28 cellular contexts compared by ENCODE assay signal in the genomic region with DNA sequence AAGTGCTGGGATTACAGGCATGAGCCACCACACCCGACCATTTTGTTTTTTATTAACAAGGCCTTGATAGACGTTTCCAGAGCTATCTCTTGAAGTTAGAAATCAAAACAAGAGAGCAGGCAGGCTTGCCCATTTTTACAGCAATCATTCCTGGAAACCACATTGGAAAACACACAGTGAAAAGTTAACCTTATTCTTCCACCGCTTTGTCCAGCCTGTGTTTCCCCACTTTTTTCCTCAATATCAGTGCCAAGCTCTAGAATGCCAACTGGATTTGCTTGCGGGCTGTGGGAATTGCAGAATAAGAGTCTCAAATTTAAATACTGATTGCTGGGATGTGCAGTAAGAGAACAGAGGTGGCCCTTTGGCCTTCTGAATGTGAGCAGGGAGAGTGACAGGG. TPM values are rescaled to one million over a fixed set of nuclear protein-coding genes. Genes with fewer than 3 reads are reported as not detected.
"Had no signal": no experiment of that assay in that cellular context is flagged by ENCODE, and none has a peak within 500 bp of the region (broad histone marks: within the 10 kb centered on the region; RNA-seq: fewer than 3 reads in every experiment).

No MANE protein-coding gene starts in this region.

- H3K36me3 ChIP-seq: colonic mucosa, esophagus muscularis mucosa, neural progenitor cell, pancreas, right lobe of liver, tibial artery, upper lobe of left lung had no signal

- H3K4me1 Mint-ChIP-seq: central memory CD8-positive, alpha-beta T cell; memory B cell; mesothelial cell of epicardium had no signal

- H3K36me3 Mint-ChIP-seq: memory B cell; natural killer cell treated with Interleukin-12 subunit alpha and Interleukin-12 subunit beta and Interleukin-15 and Interleukin-18, amount 100 ng/mL, for 72 hours; neural progenitor cell had no signal

- H3K4me3 Mint-ChIP-seq: central memory CD8-positive, alpha-beta T cell; dendritic cell treated with granulocyte-macrophage colony-stimulating factor and Interleukin-4, amounts not matched to agents 40 ng/mL and 50 ng/mL, for 4 days; memory B cell; mesothelial cell of epicardium; naive B cell; natural killer cell treated with Interleukin-12 subunit alpha and Interleukin-12 subunit beta and Interleukin-15 and Interleukin-18, amount 100 ng/mL, for 72 hours; neural progenitor cell had no signal

- H3K4me3 ChIP-seq: colonic mucosa, esophagus muscularis mucosa, lung, mucosa of descending colon, neural progenitor cell, pancreas, right lobe of liver, smooth muscle cell, stomach, tibial artery, upper lobe of left lung had no signal

- H3K4me2 ChIP-seq: neural progenitor cell, smooth muscle cell had no signal

- H3K9me3 Mint-ChIP-seq: central memory CD8-positive, alpha-beta T cell; dendritic cell treated with granulocyte-macrophage colony-stimulating factor and Interleukin-4, amounts not matched to agents 40 ng/mL and 50 ng/mL, for 4 days; memory B cell; mesothelial cell of epicardium; natural killer cell treated with Interleukin-12 subunit alpha and Interleukin-12 subunit beta and Interleukin-15 and Interleukin-18, amount 100 ng/mL, for 72 hours; neural progenitor cell had no signal

- DNase-seq: colonic mucosa; effector CD8-positive, alpha-beta T cell; head of caudate nucleus; kidney; mucosa of descending colon; naive B cell; nucleus accumbens; pancreas; retina; right lobe of liver; stimulated activated CD4-positive, alpha-beta T cell treated with anti-CD3 and anti-CD28 coated beads, Interleukin-12 subunit alpha, Interleukin-12 subunit beta, amount 100 ng/mL, for 4 hours; stimulated activated CD4-positive, alpha-beta T cell treated with anti-CD3 and anti-CD28 coated beads, Interleukin-1b, Interleukin-23, amount 100 ng/mL, for 48 hours; stimulated activated CD4-positive, alpha-beta T cell treated with anti-CD3 and anti-CD28 coated beads, Interleukin-4, amount 100 ng/mL, for 1 hour; stimulated activated CD8-positive, alpha-beta memory T cell treated with anti-CD3 and anti-CD28 coated beads, Interleukin-4, amount 100 ng/mL, for 48 hours; stimulated activated naive CD4-positive, alpha-beta T cell treated with Interleukin-2 at 50 U/mL for 16 hours; stomach; tibial artery; upper lobe of left lung had no signal

- H3K27me3 ChIP-seq: colonic mucosa, esophagus muscularis mucosa, neural progenitor cell, pancreas, right lobe of liver, stomach, tibial artery, upper lobe of left lung had no signal

- H3K9me3 ChIP-seq: colonic mucosa, esophagus muscularis mucosa, mucosa of descending colon, pancreas, right lobe of liver, stomach, tibial artery, upper lobe of left lung had no signal

- H3K9ac ChIP-seq: neural progenitor cell had no signal

- H3K4me1 ChIP-seq: colonic mucosa, esophagus muscularis mucosa, pancreas, right lobe of liver, stomach, tibial artery, upper lobe of left lung had no signal

- H2AFZ ChIP-seq: neural progenitor cell had no signal

- H3K27ac ChIP-seq: colonic mucosa, esophagus muscularis mucosa, neural progenitor cell, pancreas, right lobe of liver, stomach, tibial artery, upper lobe of left lung had no signal

- H3K27ac Mint-ChIP-seq: memory B cell; mesothelial cell of epicardium; natural killer cell treated with Interleukin-12 subunit alpha and Interleukin-12 subunit beta and Interleukin-15 and Interleukin-18, amount 100 ng/mL, for 72 hours; neural progenitor cell had no signal

RNA-seq across cellular contexts. Expression of a gene that starts 15.7 kb away (rescaled TPM):
- total RNA-seq: endothelial cell of umbilical vein had no signal
